9 cellular contexts compared by ENCODE assay signal in the genomic region with DNA sequence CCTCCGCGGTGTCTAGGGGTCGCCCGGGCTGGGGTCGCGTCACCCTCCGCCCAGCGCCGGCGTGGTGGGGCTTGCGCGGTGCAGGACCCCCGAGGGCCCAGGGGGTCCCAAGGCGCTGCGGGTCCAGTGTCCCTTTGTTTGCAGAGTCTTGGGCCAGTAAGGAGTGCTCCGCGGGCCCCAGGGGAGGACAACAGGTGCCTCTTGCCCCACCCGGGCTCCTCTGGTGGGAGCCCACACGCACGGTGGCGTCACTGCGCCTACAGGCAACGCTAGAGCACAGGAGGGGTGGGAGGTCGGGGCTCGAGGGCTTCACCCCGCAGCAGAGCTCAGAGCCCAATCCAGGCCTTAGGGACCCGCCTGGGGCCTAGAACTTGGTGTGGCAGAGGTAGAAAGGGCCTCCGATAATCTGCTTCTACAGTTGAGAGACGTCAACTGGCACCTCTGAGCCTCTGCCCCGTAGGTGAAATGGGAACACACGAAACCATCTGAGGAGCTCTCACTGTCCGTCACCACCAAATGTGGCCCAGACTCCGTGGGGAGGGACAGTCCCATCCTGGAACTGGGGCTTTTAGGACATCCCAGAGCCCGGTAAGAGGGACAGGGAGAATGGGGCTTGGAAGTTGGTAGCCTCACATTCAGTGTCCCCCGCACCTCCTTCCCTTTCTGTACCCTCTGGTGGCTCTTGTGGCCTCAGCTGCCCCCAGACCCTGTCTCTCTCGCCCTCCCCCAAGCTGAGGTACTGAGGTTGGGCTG. TPM values are rescaled to one million over a fixed set of nuclear protein-coding genes. Genes with fewer than 3 reads are reported as not detected.
DNase-seq lines count a peak whose midpoint lies in the region; ATAC-seq and TF ChIP-seq lines count a peak whose summit lies in the region.
"Had no signal": no experiment of that assay in that cellular context is flagged by ENCODE, and none has a peak within 500 bp of the region (broad histone marks: within the 10 kb centered on the region; RNA-seq: fewer than 3 reads in every experiment).

No MANE protein-coding gene starts in this region.

- WGBS in endodermal cell (ENCODE audit: insufficient coverage in 1 of 2, insufficient read length in 1 of 2), 2 experiments = 4 to 10% methylated on average over 13 to 36 of the region's 36 CpGs

- peak overlapping the region; percentile 87 for H3K4me3 Mint-ChIP-seq in activated CD8-positive, alpha-beta T cell treated with anti-CD3 and anti-CD28 coated beads for 36 hours
- peak overlapping the region; percentile 67 for H3K4me3 Mint-ChIP-seq in endodermal cell

- H3K4me3 ChIP-seq in HEK293 (ENCODE audit: low read depth, low read length) (peak overlapping the region; percentile 66), endodermal cell (ENCODE audit: low read length) (peak overlapping the region; percentile 79), osteoblast (ENCODE audit: insufficient read depth, low read length) (peak overlapping the region; percentile 83)

- H3K4me1 ChIP-seq in HEK293 (ENCODE audit: control insufficient read depth, insufficient read depth, low read length) (peaks cover 20% of the 10 kb centered on the region), endodermal cell (ENCODE audit: control insufficient read depth, insufficient read depth, low read length) (no peaks in the 10 kb centered on the region), osteoblast (ENCODE audit: insufficient read depth, low read length) (peaks cover 37% of the 10 kb centered on the region)

- TF ChIP-seq CTCF in HEK293 (tag by site-specific recombination; IDR thresholded peaks at IDR 0.05) (no peak), endodermal cell (conservative IDR thresholded peaks at IDR 0.05) (no peak), osteoblast (IDR thresholded peaks at IDR 0.05; ENCODE audit: extremely low read depth, low read depth, low read length) (no peak)
- TF ChIP-seq CTCF in activated CD8-positive, alpha-beta T cell treated with anti-CD3 and anti-CD28 coated beads for 36 hours (IDR thresholded peaks at IDR 0.05) = no peak

- H3K9me3 ChIP-seq in HEK293 (ENCODE audit: control insufficient read depth, insufficient read depth, low read depth, low read length) (no peaks in the 10 kb centered on the region), endodermal cell (ENCODE audit: control insufficient read depth, low read length) (no peaks in the 10 kb centered on the region), osteoblast (ENCODE audit: low read depth, low read length) (no peaks in the 10 kb centered on the region)

- H3K27me3 ChIP-seq in endodermal cell (ENCODE audit: control insufficient read depth, insufficient read depth, low read length, poor library complexity, severe bottlenecking) (peaks cover 23% of the 10 kb centered on the region), osteoblast (ENCODE audit: insufficient read depth, low read length) (no peaks in the 10 kb centered on the region)

- no peaks in the 10 kb centered on the region for H3K27me3 Mint-ChIP-seq in activated CD8-positive, alpha-beta T cell treated with anti-CD3 and anti-CD28 coated beads for 36 hours
- peaks cover 20% of the 10 kb centered on the region for H3K27me3 Mint-ChIP-seq in endodermal cell (ENCODE audit: insufficient read depth)

- H3K36me3 Mint-ChIP-seq in activated CD8-positive, alpha-beta T cell treated with anti-CD3 and anti-CD28 coated beads for 36 hours (ENCODE audit: low read depth) = peaks cover 40% of the 10 kb centered on the region
- no peaks in the 10 kb centered on the region for H3K36me3 Mint-ChIP-seq in endodermal cell (ENCODE audit: low read depth)

- no peak overlapping the region for H2AFZ ChIP-seq in osteoblast (ENCODE audit: low read length)

- peaks cover 42% of the 10 kb centered on the region for H4K20me1 ChIP-seq in osteoblast (ENCODE audit: insufficient read depth, low read length)

- peak overlapping the region; percentile 90 for H3K4me2 ChIP-seq in osteoblast (ENCODE audit: insufficient read depth, low read length)

- H3K27ac ChIP-seq in HEK293 (ENCODE audit: extremely low read depth, low read depth, low read length) (peak overlapping the region; percentile 72; the same call in 1 of the 2 replicates), endodermal cell (ENCODE audit: low read depth, low read length) (no peak overlapping the region), osteoblast (ENCODE audit: low read depth, low read length) (no peak overlapping the region)
- H3K27ac ChIP-seq: SK-N-MC had no signal

- peaks cover 25% of the 10 kb centered on the region for H3K79me2 ChIP-seq in osteoblast (ENCODE audit: insufficient read depth, low read length)

- intact Hi-C loops in activated CD8-positive, alpha-beta T cell treated with anti-CD3 and anti-CD28 coated beads for 36 hours (cut with micrococcal nuclease) = loop anchor here (1.0 to 10.0 kb wide), 4 partner anchors 10 to 393 kb away; a partner anchor contains a TSS

- H3K9ac ChIP-seq in endodermal cell (ENCODE audit: extremely low read depth, low read length, poor library complexity, severe bottlenecking) = no peak overlapping the region

- peak; percentile 13 for ATAC-seq in activated CD8-positive, alpha-beta T cell treated with anti-CD3 and anti-CD28 coated beads for 36 hours
- ATAC-seq in GM21825 (IDR thresholded peaks at IDR 0.05; ENCODE audit: unreplicated experiment) = no peak

- peak; percentile 74 for DNase-seq in activated CD8-positive, alpha-beta T cell treated with anti-CD3 and anti-CD28 coated beads for 36 hours
- DNase-seq in endodermal cell = peak; percentile 76
- DNase-seq in osteoblast (ENCODE audit: insufficient read length, low spot score, missing footprints) = peak; percentile 69
- DNase-seq in DMS53 treated with DMSO at 0.1 percent for 48 hours (lab: John Stamatoyannopoulos, UW; ENCODE audit: unreplicated experiment) = no peak
- DNase-seq in NCI-H1417 treated with DMSO at 0.1 percent for 48 hours (lab: John Stamatoyannopoulos, UW) = no peak
- no peak for DNase-seq in GDM1 (lab: John Stamatoyannopoulos, UW)

- no peaks in the 10 kb centered on the region for H3K9me3 Mint-ChIP-seq in activated CD8-positive, alpha-beta T cell treated with anti-CD3 and anti-CD28 coated beads for 36 hours
- no peaks in the 10 kb centered on the region for H3K9me3 Mint-ChIP-seq in endodermal cell

- CTCF ChIA-PET in HEK293 (lab: Yijun Ruan, JAX) = interaction anchor here (0.6 to 3.1 kb wide), 5 partner anchors 17 to 423 kb away, joined by 3 to 18 read pairs (median 3); no protein-coding TSS in a partner anchor
- CTCF ChIA-PET in activated CD8-positive, alpha-beta T cell treated with anti-CD3 and anti-CD28 coated beads for 36 hours (lab: Charles Lee) = interaction anchor here (0.6 to 5.0 kb wide), 10 partner anchors 10 to 131 kb away, joined by 3 to 42 read pairs (median 8); a partner anchor contains a TSS

- H3K36me3 ChIP-seq in HEK293 (ENCODE audit: control insufficient read depth in 2 of 2, insufficient read depth in 1 of 2, low read length in 2 of 2) = peaks cover 0 to 5% of the 10 kb centered on the region in 2 experiments; a peak in 2 of 3 replicates
- no peaks in the 10 kb centered on the region for H3K36me3 ChIP-seq in endodermal cell (ENCODE audit: control insufficient read depth, insufficient read depth, low read length)
- H3K36me3 ChIP-seq in osteoblast (ENCODE audit: insufficient read depth, low read length) = no peaks in the 10 kb centered on the region

- H3K27ac Mint-ChIP-seq in activated CD8-positive, alpha-beta T cell treated with anti-CD3 and anti-CD28 coated beads for 36 hours = peak overlapping the region; percentile 97
- H3K27ac Mint-ChIP-seq in endodermal cell = no peak overlapping the region

- POLR2A ChIA-PET in HEK293 (lab: Yijun Ruan, JAX) = interaction anchor here (1.8 kb wide), 1 partner anchor 16 kb away, joined by 6 read pairs; no protein-coding TSS in a partner anchor
- POLR2A ChIA-PET in activated CD8-positive, alpha-beta T cell treated with anti-CD3 and anti-CD28 coated beads for 36 hours (lab: Charles Lee) = interaction anchor here (0.6 to 23.0 kb wide), 13 partner anchors 6 to 278 kb away, joined by 3 to 438 read pairs (median 3); a partner anchor contains a TSS

- H3K4me1 Mint-ChIP-seq in activated CD8-positive, alpha-beta T cell treated with anti-CD3 and anti-CD28 coated beads for 36 hours (ENCODE audit: low read depth) = peaks cover 48% of the 10 kb centered on the region
- H3K4me1 Mint-ChIP-seq in endodermal cell = peaks cover 25% of the 10 kb centered on the region

TF ChIP-seq in HEK293, 187 proteins besides CTCF, POLR2A, EP300 and RAD21:
- TF ChIP-seq ZNF394 (tag by site-specific recombination; IDR thresholded peaks at IDR 0.05; ENCODE audit: borderline replicate concordance) = no peak
- TF ChIP-seq, protein P1, sequence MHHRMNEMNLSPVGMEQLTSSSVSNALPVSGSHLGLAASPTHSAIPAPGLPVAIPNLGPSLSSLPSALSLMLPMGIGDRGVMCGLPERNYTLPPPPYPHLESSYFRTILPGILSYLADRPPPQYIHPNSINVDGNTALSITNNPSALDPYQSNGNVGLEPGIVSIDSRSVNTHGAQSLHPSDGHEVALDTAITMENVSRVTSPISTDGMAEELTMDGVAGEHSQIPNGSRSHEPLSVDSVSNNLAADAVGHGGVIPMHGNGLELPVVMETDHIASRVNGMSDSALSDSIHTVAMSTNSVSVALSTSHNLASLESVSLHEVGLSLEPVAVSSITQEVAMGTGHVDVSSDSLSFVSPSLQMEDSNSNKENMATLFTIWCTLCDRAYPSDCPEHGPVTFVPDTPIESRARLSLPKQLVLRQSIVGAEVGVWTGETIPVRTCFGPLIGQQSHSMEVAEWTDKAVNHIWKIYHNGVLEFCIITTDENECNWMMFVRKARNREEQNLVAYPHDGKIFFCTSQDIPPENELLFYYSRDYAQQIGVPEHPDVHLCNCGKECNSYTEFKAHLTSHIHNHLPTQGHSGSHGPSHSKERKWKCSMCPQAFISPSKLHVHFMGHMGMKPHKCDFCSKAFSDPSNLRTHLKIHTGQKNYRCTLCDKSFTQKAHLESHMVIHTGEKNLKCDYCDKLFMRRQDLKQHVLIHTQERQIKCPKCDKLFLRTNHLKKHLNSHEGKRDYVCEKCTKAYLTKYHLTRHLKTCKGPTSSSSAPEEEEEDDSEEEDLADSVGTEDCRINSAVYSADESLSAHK (tag by site-specific recombination; IDR thresholded peaks at IDR 0.05) = 0 out of 2 replicates have a peak, but pooled peaks have one; percentile 25
TF ChIP-seq in HEK293: peak in this region for 1.

RNA-seq across cellular contexts. Expression of a gene that starts 1.4 kb away (rescaled TPM):
- 10 to 100 TPM; 61.5 to 64.3 TPM for total RNA-seq in activated CD8-positive, alpha-beta T cell treated with anti-CD3 and anti-CD28 coated beads for 36 hours
- total RNA-seq in endodermal cell = 1 to 10 TPM; 1.8 to 3.5 TPM
- polyA plus RNA-seq in endodermal cell (2013, experiment 1 of 2) = 6.4 TPM
- polyA plus RNA-seq in endodermal cell (2013, experiment 2 of 2) = 6.9 TPM
- total RNA-seq in osteoblast = 7.6 and 9.7 TPM in 2 replicates

RNA-seq across cellular contexts. Expression of a gene that starts 32.8 kb away (rescaled TPM):
- under 1 TPM in 1 of 2 experiments, not detected in 1; 0.25 TPM for total RNA-seq in activated CD8-positive, alpha-beta T cell treated with anti-CD3 and anti-CD28 coated beads for 36 hours
- total RNA-seq in endodermal cell (not detected), osteoblast (0.29 TPM in 1 of 2 replicates, not detected in the other)
- not detected for polyA plus RNA-seq in endodermal cell (2013, experiment 1 of 2)
- polyA plus RNA-seq in endodermal cell (2013, experiment 2 of 2) = not detected

Comparison
In these comparisons a context has a peak if more than half of its experiments do, and no peak if none do; other contexts are left out.
1. DNase-seq: peak in activated CD8-positive, alpha-beta T cell treated with anti-CD3 and anti-CD28 coated beads for 36 hours (single experiment), endodermal cell (single experiment) and osteoblast (single experiment); none in DMS53 treated with DMSO at 0.1 percent for 48 hours (single experiment), NCI-H1417 treated with DMSO at 0.1 percent for 48 hours (single experiment) and GDM1 (single experiment).
2. Peak in every context shown above with its lines, with median percentiles within 50 percentile points of each other: H3K4me3 ChIP-seq.